In genomic region chr12:22412581-22412980, GRCh38 we compare ENCODE assay signal across 22 cellular contexts.
"Had no signal": no experiment of that assay in that cellular context is flagged by ENCODE, and none has a peak within 500 bp of the region (broad histone marks: within the 10 kb centered on the region; RNA-seq: fewer than 3 reads in every experiment).

No MANE protein-coding gene starts in this region.

- DNase-seq: dermis blood vessel endothelial cell; effector memory CD4-positive, alpha-beta T cell; erythroblast; esophagus squamous epithelium; head of caudate nucleus; kidney; natural killer cell; occipital lobe; ovary; retina; right lobe of liver; small intestine; stimulated activated CD4-positive, alpha-beta T cell treated with anti-CD3 and anti-CD28 coated beads, Interleukin-15, amount 100 ng/mL, for 24 hours; stimulated activated CD4-positive, alpha-beta T cell treated with anti-CD3 and anti-CD28 coated beads, Interleukin-2, amount 100 ng/mL, for 48 hours; stimulated activated naive B cell treated with anti-CD40 and anti-IgM and Interleukin-4, amounts not matched to agents 10 μg/mL and 1 μg/mL and 100 μg/mL, for 72 hours had no signal

- H3K9me3 Mint-ChIP-seq: memory B cell; natural killer cell; stimulated activated naive B cell treated with anti-CD40 and anti-IgM and Interleukin-4, amounts not matched to agents 10 μg/mL and 1 μg/mL and 100 μg/mL, for 72 hours; stimulated activated naive CD8-positive, alpha-beta T cell treated with anti-CD3 and anti-CD28 coated beads, Interleukin-15, Interleukin-2, amounts not matched to agents 100 ng/mL and 50 ng/mL, for 24 hours had no signal

- H3K4me1 ChIP-seq: right lobe of liver had no signal

- H3K27ac ChIP-seq: coronary artery, ovary, right lobe of liver, vagina had no signal

- H3K9me3 ChIP-seq: esophagus squamous epithelium, ovary, right lobe of liver, thyroid gland, vagina had no signal

- H3K4me1 Mint-ChIP-seq: memory B cell had no signal

- H3K27ac Mint-ChIP-seq: memory B cell; natural killer cell; stimulated activated naive B cell treated with anti-CD40 and anti-IgM and Interleukin-4, amounts not matched to agents 10 μg/mL and 1 μg/mL and 100 μg/mL, for 72 hours; stimulated activated naive CD8-positive, alpha-beta T cell treated with anti-CD3 and anti-CD28 coated beads, Interleukin-15, Interleukin-2, amounts not matched to agents 100 ng/mL and 50 ng/mL, for 24 hours had no signal

- H3K27me3 ChIP-seq: esophagus squamous epithelium, ovary, right lobe of liver, thyroid gland, vagina had no signal

- ATAC-seq: left lobe of liver; natural killer cell; right lobe of liver; stimulated activated naive B cell treated with anti-CD40 and anti-IgM and Interleukin-4, amounts not matched to agents 10 μg/mL and 1 μg/mL and 100 μg/mL, for 72 hours had no signal

- H3K36me3 ChIP-seq: esophagus squamous epithelium, ovary, right lobe of liver, thyroid gland, vagina had no signal

- H3K4me3 Mint-ChIP-seq: memory B cell; natural killer cell; stimulated activated naive B cell treated with anti-CD40 and anti-IgM and Interleukin-4, amounts not matched to agents 10 μg/mL and 1 μg/mL and 100 μg/mL, for 72 hours; stimulated activated naive CD8-positive, alpha-beta T cell treated with anti-CD3 and anti-CD28 coated beads, Interleukin-15, Interleukin-2, amounts not matched to agents 100 ng/mL and 50 ng/mL, for 24 hours had no signal

- H3K4me3 ChIP-seq: coronary artery, esophagus squamous epithelium, lung, ovary, right lobe of liver, thyroid gland, vagina had no signal

- H3K36me3 Mint-ChIP-seq: memory B cell; natural killer cell; stimulated activated naive B cell treated with anti-CD40 and anti-IgM and Interleukin-4, amounts not matched to agents 10 μg/mL and 1 μg/mL and 100 μg/mL, for 72 hours had no signal
